Comparison of ENCODE assay signal across 3 cellular contexts in the genomic region with DNA sequence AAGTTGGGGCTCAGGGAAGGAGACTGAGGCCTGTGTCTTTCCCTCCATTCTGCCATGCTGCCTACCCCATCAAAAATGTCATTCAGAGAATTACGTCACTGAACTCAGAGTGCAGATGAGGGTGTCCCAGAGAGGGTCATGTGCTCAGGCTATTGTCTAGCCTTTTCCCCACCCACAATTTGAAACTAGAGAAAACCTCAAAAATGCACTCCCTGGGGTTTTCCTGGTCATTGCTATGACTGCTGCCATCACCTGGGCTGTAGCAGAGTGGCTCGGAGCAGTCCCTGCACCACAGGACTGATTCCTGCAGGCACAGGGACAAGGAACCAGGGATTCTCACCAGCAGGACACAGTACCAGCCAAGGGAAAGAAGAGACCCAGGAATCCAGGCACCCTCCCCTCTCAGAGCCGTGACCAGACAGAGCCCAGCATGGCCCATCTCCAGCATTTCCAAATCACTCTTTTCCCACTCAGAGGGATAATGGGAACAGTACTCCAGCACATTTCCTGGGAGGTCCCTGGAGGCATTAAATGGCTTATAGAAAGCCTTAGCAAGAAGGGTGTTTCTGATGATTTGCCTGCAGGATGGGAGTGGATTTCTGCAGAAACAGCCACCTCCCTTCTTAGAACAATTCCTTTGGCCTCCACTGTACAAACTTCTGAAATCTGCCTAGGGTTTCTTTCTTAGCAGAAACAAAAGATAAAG.
TF ChIP-seq lines count a peak whose summit lies in the region.

No MANE protein-coding gene starts in this region.

TF ChIP-seq in HCT116, 20 proteins besides CTCF, POLR2A, EP300 and RAD21 (continued from another document and continues in another):
- TF ChIP-seq ELF1 (IDR thresholded peaks at IDR 0.05; ENCODE audit: borderline replicate concordance, low read depth) (no peak), YY1 (IDR thresholded peaks at IDR 0.05; ENCODE audit: extremely low read depth, insufficient replicate concordance, low read depth, low read length) (no peak), JUND (IDR thresholded peaks at IDR 0.05) (no peak), EGR1 (IDR thresholded peaks at IDR 0.05; ENCODE audit: low read depth) (no peak), CEBPB (IDR thresholded peaks at IDR 0.05; ENCODE audit: low read depth) (no peak), TCF7L2 (IDR thresholded peaks at IDR 0.05; ENCODE audit: borderline replicate concordance, extremely low read depth, insufficient read depth, insufficient read length) (no peak), ZFX (IDR thresholded peaks at IDR 0.05) (no peak), EZH2 (IDR thresholded peaks at IDR 0.05) (no peak), ZNF274 (IDR thresholded peaks at IDR 0.05; ENCODE audit: low read depth, low read length) (no peak), SRF (IDR thresholded peaks at IDR 0.05; ENCODE audit: low read depth) (no peak)
- TF ChIP-seq, protein P1, sequence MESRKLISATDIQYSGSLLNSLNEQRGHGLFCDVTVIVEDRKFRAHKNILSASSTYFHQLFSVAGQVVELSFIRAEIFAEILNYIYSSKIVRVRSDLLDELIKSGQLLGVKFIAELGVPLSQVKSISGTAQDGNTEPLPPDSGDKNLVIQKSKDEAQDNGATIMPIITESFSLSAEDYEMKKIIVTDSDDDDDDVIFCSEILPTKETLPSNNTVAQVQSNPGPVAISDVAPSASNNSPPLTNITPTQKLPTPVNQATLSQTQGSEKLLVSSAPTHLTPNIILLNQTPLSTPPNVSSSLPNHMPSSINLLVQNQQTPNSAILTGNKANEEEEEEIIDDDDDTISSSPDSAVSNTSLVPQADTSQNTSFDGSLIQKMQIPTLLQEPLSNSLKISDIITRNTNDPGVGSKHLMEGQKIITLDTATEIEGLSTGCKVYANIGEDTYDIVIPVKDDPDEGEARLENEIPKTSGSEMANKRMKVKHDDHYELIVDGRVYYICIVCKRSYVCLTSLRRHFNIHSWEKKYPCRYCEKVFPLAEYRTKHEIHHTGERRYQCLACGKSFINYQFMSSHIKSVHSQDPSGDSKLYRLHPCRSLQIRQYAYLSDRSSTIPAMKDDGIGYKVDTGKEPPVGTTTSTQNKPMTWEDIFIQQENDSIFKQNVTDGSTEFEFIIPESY (IDR thresholded peaks at IDR 0.05; ENCODE audit: extremely low read depth, insufficient replicate concordance, low read length) = no peak
- TF ChIP-seq, protein P2, sequence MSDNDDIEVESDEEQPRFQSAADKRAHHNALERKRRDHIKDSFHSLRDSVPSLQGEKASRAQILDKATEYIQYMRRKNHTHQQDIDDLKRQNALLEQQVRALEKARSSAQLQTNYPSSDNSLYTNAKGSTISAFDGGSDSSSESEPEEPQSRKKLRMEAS (IDR thresholded peaks at IDR 0.05) = no peak
- TF ChIP-seq, protein P3, sequence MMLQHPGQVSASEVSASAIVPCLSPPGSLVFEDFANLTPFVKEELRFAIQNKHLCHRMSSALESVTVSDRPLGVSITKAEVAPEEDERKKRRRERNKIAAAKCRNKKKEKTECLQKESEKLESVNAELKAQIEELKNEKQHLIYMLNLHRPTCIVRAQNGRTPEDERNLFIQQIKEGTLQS (IDR thresholded peaks at IDR 0.05) = no peak
- TF ChIP-seq, protein P4, sequence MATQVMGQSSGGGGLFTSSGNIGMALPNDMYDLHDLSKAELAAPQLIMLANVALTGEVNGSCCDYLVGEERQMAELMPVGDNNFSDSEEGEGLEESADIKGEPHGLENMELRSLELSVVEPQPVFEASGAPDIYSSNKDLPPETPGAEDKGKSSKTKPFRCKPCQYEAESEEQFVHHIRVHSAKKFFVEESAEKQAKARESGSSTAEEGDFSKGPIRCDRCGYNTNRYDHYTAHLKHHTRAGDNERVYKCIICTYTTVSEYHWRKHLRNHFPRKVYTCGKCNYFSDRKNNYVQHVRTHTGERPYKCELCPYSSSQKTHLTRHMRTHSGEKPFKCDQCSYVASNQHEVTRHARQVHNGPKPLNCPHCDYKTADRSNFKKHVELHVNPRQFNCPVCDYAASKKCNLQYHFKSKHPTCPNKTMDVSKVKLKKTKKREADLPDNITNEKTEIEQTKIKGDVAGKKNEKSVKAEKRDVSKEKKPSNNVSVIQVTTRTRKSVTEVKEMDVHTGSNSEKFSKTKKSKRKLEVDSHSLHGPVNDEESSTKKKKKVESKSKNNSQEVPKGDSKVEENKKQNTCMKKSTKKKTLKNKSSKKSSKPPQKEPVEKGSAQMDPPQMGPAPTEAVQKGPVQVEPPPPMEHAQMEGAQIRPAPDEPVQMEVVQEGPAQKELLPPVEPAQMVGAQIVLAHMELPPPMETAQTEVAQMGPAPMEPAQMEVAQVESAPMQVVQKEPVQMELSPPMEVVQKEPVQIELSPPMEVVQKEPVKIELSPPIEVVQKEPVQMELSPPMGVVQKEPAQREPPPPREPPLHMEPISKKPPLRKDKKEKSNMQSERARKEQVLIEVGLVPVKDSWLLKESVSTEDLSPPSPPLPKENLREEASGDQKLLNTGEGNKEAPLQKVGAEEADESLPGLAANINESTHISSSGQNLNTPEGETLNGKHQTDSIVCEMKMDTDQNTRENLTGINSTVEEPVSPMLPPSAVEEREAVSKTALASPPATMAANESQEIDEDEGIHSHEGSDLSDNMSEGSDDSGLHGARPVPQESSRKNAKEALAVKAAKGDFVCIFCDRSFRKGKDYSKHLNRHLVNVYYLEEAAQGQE (IDR thresholded peaks at IDR 0.05; ENCODE audit: low read depth) = no peak

TF ChIP-seq in WTC11, 78 proteins besides CTCF, POLR2A, EP300 and RAD21 (continued from another document and continues in another):
- TF ChIP-seq, protein P5, sequence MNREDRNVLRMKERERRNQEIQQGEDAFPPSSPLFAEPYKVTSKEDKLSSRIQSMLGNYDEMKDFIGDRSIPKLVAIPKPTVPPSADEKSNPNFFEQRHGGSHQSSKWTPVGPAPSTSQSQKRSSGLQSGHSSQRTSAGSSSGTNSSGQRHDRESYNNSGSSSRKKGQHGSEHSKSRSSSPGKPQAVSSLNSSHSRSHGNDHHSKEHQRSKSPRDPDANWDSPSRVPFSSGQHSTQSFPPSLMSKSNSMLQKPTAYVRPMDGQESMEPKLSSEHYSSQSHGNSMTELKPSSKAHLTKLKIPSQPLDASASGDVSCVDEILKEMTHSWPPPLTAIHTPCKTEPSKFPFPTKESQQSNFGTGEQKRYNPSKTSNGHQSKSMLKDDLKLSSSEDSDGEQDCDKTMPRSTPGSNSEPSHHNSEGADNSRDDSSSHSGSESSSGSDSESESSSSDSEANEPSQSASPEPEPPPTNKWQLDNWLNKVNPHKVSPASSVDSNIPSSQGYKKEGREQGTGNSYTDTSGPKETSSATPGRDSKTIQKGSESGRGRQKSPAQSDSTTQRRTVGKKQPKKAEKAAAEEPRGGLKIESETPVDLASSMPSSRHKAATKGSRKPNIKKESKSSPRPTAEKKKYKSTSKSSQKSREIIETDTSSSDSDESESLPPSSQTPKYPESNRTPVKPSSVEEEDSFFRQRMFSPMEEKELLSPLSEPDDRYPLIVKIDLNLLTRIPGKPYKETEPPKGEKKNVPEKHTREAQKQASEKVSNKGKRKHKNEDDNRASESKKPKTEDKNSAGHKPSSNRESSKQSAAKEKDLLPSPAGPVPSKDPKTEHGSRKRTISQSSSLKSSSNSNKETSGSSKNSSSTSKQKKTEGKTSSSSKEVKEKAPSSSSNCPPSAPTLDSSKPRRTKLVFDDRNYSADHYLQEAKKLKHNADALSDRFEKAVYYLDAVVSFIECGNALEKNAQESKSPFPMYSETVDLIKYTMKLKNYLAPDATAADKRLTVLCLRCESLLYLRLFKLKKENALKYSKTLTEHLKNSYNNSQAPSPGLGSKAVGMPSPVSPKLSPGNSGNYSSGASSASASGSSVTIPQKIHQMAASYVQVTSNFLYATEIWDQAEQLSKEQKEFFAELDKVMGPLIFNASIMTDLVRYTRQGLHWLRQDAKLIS (CRISPR knock-in tag; IDR thresholded peaks at IDR 0.05; ENCODE audit: borderline replicate concordance) = no peak
- TF ChIP-seq FOXJ3 (CRISPR knock-in tag; IDR thresholded peaks at IDR 0.05; ENCODE audit: borderline replicate concordance) (no peak), RELA (CRISPR knock-in tag; IDR thresholded peaks at IDR 0.05; ENCODE audit: borderline replicate concordance) (no peak), ETV6 (CRISPR knock-in tag; IDR thresholded peaks at IDR 0.05) (no peak)
- TF ChIP-seq, protein P6, sequence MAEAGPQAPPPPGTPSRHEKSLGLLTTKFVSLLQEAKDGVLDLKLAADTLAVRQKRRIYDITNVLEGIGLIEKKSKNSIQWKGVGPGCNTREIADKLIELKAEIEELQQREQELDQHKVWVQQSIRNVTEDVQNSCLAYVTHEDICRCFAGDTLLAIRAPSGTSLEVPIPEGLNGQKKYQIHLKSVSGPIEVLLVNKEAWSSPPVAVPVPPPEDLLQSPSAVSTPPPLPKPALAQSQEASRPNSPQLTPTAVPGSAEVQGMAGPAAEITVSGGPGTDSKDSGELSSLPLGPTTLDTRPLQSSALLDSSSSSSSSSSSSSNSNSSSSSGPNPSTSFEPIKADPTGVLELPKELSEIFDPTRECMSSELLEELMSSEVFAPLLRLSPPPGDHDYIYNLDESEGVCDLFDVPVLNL (CRISPR knock-in tag; IDR thresholded peaks at IDR 0.05; ENCODE audit: borderline replicate concordance, low read depth) = no peak
- TF ChIP-seq, protein P7, sequence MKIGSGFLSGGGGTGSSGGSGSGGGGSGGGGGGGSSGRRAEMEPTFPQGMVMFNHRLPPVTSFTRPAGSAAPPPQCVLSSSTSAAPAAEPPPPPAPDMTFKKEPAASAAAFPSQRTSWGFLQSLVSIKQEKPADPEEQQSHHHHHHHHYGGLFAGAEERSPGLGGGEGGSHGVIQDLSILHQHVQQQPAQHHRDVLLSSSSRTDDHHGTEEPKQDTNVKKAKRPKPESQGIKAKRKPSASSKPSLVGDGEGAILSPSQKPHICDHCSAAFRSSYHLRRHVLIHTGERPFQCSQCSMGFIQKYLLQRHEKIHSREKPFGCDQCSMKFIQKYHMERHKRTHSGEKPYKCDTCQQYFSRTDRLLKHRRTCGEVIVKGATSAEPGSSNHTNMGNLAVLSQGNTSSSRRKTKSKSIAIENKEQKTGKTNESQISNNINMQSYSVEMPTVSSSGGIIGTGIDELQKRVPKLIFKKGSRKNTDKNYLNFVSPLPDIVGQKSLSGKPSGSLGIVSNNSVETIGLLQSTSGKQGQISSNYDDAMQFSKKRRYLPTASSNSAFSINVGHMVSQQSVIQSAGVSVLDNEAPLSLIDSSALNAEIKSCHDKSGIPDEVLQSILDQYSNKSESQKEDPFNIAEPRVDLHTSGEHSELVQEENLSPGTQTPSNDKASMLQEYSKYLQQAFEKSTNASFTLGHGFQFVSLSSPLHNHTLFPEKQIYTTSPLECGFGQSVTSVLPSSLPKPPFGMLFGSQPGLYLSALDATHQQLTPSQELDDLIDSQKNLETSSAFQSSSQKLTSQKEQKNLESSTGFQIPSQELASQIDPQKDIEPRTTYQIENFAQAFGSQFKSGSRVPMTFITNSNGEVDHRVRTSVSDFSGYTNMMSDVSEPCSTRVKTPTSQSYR (CRISPR knock-in tag; IDR thresholded peaks at IDR 0.05) = no peak

TF ChIP-seq in SK-N-SH, 30 proteins besides CTCF, POLR2A, EP300 and RAD21 (continued from another document):
- TF ChIP-seq, protein P8, sequence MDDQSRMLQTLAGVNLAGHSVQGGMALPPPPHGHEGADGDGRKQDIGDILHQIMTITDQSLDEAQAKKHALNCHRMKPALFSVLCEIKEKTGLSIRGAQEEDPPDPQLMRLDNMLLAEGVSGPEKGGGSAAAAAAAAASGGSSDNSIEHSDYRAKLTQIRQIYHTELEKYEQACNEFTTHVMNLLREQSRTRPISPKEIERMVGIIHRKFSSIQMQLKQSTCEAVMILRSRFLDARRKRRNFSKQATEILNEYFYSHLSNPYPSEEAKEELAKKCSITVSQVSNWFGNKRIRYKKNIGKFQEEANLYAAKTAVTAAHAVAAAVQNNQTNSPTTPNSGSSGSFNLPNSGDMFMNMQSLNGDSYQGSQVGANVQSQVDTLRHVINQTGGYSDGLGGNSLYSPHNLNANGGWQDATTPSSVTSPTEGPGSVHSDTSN (IDR thresholded peaks at IDR 0.05) = no peak
- TF ChIP-seq NRF1 (IDR thresholded peaks at IDR 0.05; ENCODE audit: low read depth, low read length) = no peak
- TF ChIP-seq CHD2 (IDR thresholded peaks at IDR 0.05; ENCODE audit: low read length, partially characterized antibody) = no peak
- no peak for TF ChIP-seq FOSL2 (IDR thresholded peaks at IDR 0.05; ENCODE audit: borderline replicate concordance, low read depth)
- TF ChIP-seq, protein P9, sequence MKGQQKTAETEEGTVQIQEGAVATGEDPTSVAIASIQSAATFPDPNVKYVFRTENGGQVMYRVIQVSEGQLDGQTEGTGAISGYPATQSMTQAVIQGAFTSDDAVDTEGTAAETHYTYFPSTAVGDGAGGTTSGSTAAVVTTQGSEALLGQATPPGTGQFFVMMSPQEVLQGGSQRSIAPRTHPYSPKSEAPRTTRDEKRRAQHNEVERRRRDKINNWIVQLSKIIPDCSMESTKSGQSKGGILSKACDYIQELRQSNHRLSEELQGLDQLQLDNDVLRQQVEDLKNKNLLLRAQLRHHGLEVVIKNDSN (IDR thresholded peaks at IDR 0.05; ENCODE audit: borderline replicate concordance, low read depth) = no peak
- TF ChIP-seq, protein P2 (IDR thresholded peaks at IDR 0.05; ENCODE audit: low read depth) = no peak
- TF ChIP-seq FOXJ3 (CRISPR knock-in tag; IDR thresholded peaks at IDR 0.05) = no peak
- no peak for TF ChIP-seq ELF1 (IDR thresholded peaks at IDR 0.05)
